23 cellular contexts compared by ENCODE assay signal in genomic region chr6:2449572-2449940, GRCh38.
DNase-seq lines count a peak whose midpoint lies in the region; ATAC-seq, FAIRE-seq and TF ChIP-seq lines count a peak whose summit lies in the region.
"Had no signal": no experiment of that assay in that cellular context is flagged by ENCODE, and none has a peak within 500 bp of the region (broad histone marks: within the 10 kb centered on the region; RNA-seq: fewer than 3 reads in every experiment).

No MANE protein-coding gene starts in this region.

- H3K27me3 Mint-ChIP-seq in Caco-2 (ENCODE audit: insufficient read depth, unreplicated experiment) (no peaks in the 10 kb centered on the region), HFFc6 (ENCODE audit: insufficient read depth) (peaks cover 16% of the 10 kb centered on the region), nephron progenitor cell (ENCODE audit: low read depth, poor library complexity) (peaks cover 20% of the 10 kb centered on the region)
- peaks cover 0 to 10% (median 2%) of the 10 kb centered on the region in 5 donors for H3K27me3 Mint-ChIP-seq in naive thymus-derived CD8-positive, alpha-beta T cell
- H3K27me3 Mint-ChIP-seq: CD4-positive, alpha-beta T cell had no signal

- CTCF ChIA-PET in Caco-2 (lab: Charles Lee): interaction anchor here (0.9 to 1.8 kb wide), 4 partner anchors 75 to 957 kb away, joined by 4 to 15 read pairs (median 6); no protein-coding TSS in a partner anchor

- peak overlapping the region; percentile 56 to 59 for H3K27ac ChIP-seq in ascending aorta
- H3K27ac ChIP-seq: BLaER1, RWPE1, SK-N-MC had no signal

- no peak for TF ChIP-seq CTCF in Caco-2 (IDR thresholded peaks at IDR 0.05; ENCODE audit: insufficient read depth in 1 of 2, low read depth in 1 of 2, low read length in 1 of 2, severe bottlenecking in 1 of 2, unreplicated experiment in 1 of 2)
- TF ChIP-seq CTCF in HFFc6 (IDR thresholded peaks at IDR 0.05): no peak
- no peak for TF ChIP-seq CTCF in ascending aorta (IDR thresholded peaks at IDR 0.05)
- TF ChIP-seq CTCF in nephron progenitor cell (IDR thresholded peaks at IDR 0.05): no peak

- H3K9me3 Mint-ChIP-seq in Caco-2 (ENCODE audit: unreplicated experiment) (no peaks in the 10 kb centered on the region), HFFc6 (no peaks in the 10 kb centered on the region), nephron progenitor cell (no peaks in the 10 kb centered on the region)
- peaks cover 0 to 3% (median 0%) of the 10 kb centered on the region in 9 donors for H3K9me3 Mint-ChIP-seq in naive thymus-derived CD8-positive, alpha-beta T cell
- H3K9me3 Mint-ChIP-seq: CD4-positive, alpha-beta T cell had no signal

- no peak overlapping the region for H3K4me3 ChIP-seq in Caco-2 (ENCODE audit: low read depth, low read length)
- peak overlapping the region in 1 of 2 donors; percentile 62 for H3K4me3 ChIP-seq in ascending aorta
- H3K4me3 ChIP-seq: BLaER1 had no signal

- H3K27ac Mint-ChIP-seq in Caco-2 (ENCODE audit: unreplicated experiment) (peak overlapping the region; percentile 90), HFFc6 (no peak overlapping the region), nephron progenitor cell (no peak overlapping the region)
- H3K27ac Mint-ChIP-seq in naive thymus-derived CD8-positive, alpha-beta T cell: no peak overlapping the region
- H3K27ac Mint-ChIP-seq: CD4-positive, alpha-beta T cell had no signal

- DNase-seq in Caco-2: no peak
- DNase-seq in HFFc6: no peak
- no peak for DNase-seq in ascending aorta (ENCODE audit: low spot score in 2 of 2)
- no peak for DNase-seq in nephron progenitor cell
- DNase-seq in naive thymus-derived CD8-positive, alpha-beta T cell: no peak
- no peak for DNase-seq in RCC 7860 (ENCODE audit: low spot score)
- no peak for DNase-seq in effector CD8-positive, alpha-beta T cell (lab: John Stamatoyannopoulos, UW)
- DNase-seq: CD4-positive, alpha-beta T cell; DMS53; EL; GF-D8; NCI-H1092; NCI-H1436 treated with DMSO at 0.1 percent for 48 hours; NCI-H1930; NCI-H226; NCI-H524 had no signal

- POLR2A ChIA-PET in Caco-2 (lab: Charles Lee): no interaction called here
- POLR2A ChIA-PET in naive thymus-derived CD8-positive, alpha-beta T cell (lab: Charles Lee): no interaction called here

- H3K4me3 Mint-ChIP-seq in Caco-2 (ENCODE audit: unreplicated experiment): peak overlapping the region; percentile 85
- H3K4me3 Mint-ChIP-seq in HFFc6: peak overlapping the region; percentile 83; the same call in 1 of the 2 replicates
- peak overlapping the region; percentile 81 for H3K4me3 Mint-ChIP-seq in nephron progenitor cell
- peak overlapping the region in 1 of 10 donors; percentile 6 for H3K4me3 Mint-ChIP-seq in naive thymus-derived CD8-positive, alpha-beta T cell

- H3K36me3 ChIP-seq in Caco-2 (ENCODE audit: control insufficient read depth, insufficient read depth, low read length) (no peaks in the 10 kb centered on the region), ascending aorta (no peaks in the 10 kb centered on the region)
- H3K36me3 ChIP-seq: BLaER1 had no signal

- no peaks in the 10 kb centered on the region for H3K9me3 ChIP-seq in Caco-2
- H3K9me3 ChIP-seq in ascending aorta: no peaks in the 10 kb centered on the region
- H3K9me3 ChIP-seq: BLaER1 had no signal

- peaks cover 7% of the 10 kb centered on the region for H3K36me3 Mint-ChIP-seq in Caco-2 (ENCODE audit: insufficient read depth, unreplicated experiment)
- no peaks in the 10 kb centered on the region for H3K36me3 Mint-ChIP-seq in HFFc6 (ENCODE audit: low read depth)
- peaks cover 3% of the 10 kb centered on the region for H3K36me3 Mint-ChIP-seq in nephron progenitor cell (ENCODE audit: low read depth)
- peaks cover 0 to 4% (median 0%) of the 10 kb centered on the region in 3 donors for H3K36me3 Mint-ChIP-seq in naive thymus-derived CD8-positive, alpha-beta T cell

- peaks cover 14% of the 10 kb centered on the region for H3K4me1 ChIP-seq in Caco-2
- H3K4me1 ChIP-seq in ascending aorta: peaks cover 3 to 11% of the 10 kb centered on the region in 2 donors

- ATAC-seq in HG02981 (IDR thresholded peaks at IDR 0.05; ENCODE audit: unreplicated experiment): no peak
- ATAC-seq in naive thymus-derived CD8-positive, alpha-beta T cell: no peak

- intact Hi-C loops in Caco-2 (cut with micrococcal nuclease; ENCODE audit: unreplicated experiment): loop anchor here (1.0 to 10.0 kb wide), 5 partner anchors 65 to 852 kb away; no protein-coding TSS in a partner anchor
- intact Hi-C loops in ascending aorta (cut with DNase I): loop anchor here (2.0 to 5.0 kb wide), 5 partner anchors 97 to 845 kb away; no protein-coding TSS in a partner anchor

- H3K4me1 Mint-ChIP-seq in Caco-2 (ENCODE audit: low read depth, unreplicated experiment) (peaks cover 8% of the 10 kb centered on the region), HFFc6 (ENCODE audit: low read depth) (peaks cover 22% of the 10 kb centered on the region), nephron progenitor cell (peaks cover 30% of the 10 kb centered on the region)
- H3K4me1 Mint-ChIP-seq in naive thymus-derived CD8-positive, alpha-beta T cell: peaks cover 0 to 7% (median 5%) of the 10 kb centered on the region in 4 donors

- no peak for FAIRE-seq in RCC 7860 (lab: Jason Lieb, UNC)
- FAIRE-seq: D721Med, GM19239, H54 had no signal

- BruUV-seq in Caco-2 (replicated peaks; lab: Mats Ljungman, UMichigan): no TSS peak

- H3K27me3 ChIP-seq in Caco-2 (replicated peaks; ENCODE audit: control insufficient read depth, insufficient read depth, low read length): no peaks in the 10 kb centered on the region
- H3K27me3 ChIP-seq in ascending aorta: no peaks in the 10 kb centered on the region
- H3K27me3 ChIP-seq: BLaER1 had no signal
